Comparison of ENCODE assay signal across 21 cellular contexts in the genomic region with DNA sequence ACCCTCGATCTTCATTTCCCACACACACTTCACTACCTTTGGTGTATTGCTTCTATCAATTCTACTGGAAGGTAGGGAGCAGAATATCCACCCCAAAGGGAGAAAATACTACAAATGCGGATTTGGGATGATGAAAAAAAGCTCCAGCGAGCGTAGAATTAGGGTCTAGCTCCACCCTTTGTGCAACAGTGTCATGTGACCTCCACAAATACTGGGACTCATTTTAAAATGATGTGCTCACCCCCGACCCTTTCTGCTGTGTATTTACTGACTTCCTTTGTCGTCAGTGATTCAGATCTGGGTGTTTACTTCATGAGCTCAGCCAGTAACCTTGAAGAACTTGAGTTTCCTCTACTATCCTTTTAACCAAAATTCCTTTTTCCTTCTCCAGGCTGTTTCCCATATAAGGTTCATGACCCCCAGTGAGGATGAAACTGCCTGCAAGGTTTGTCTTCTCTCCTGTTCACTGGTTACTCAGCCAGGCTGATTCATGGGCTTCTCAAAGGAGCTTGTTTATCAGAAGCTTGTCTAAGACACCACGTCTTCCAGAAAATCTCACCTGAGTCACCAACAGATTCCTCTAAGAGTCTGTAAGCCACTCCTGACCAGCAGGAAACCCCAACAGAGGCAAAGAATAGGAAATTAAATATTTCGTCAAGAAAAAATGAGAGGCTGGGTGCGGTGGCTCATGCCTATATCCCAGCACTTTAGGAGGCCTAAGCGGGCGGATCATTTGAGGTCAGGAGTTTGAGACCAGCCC. TPM values are rescaled to one million over a fixed set of nuclear protein-coding genes. Genes with fewer than 3 reads are reported as not detected.
DNase-seq lines count a peak whose midpoint lies in the region; ATAC-seq, FAIRE-seq and TF ChIP-seq lines count a peak whose summit lies in the region.
"Had no signal": no experiment of that assay in that cellular context is flagged by ENCODE, and none has a peak within 500 bp of the region (broad histone marks: within the 10 kb centered on the region; RNA-seq: fewer than 3 reads in every experiment).

No MANE protein-coding gene starts in this region.

- TF ChIP-seq CTCF in bronchial epithelial cell (IDR thresholded peaks at IDR 0.05; ENCODE audit: insufficient read depth, low read length, severe bottlenecking) = no peak
- TF ChIP-seq CTCF in CD14-positive monocyte (IDR thresholded peaks at IDR 0.05) = no peak

- no peak overlapping the region for H3K27ac Mint-ChIP-seq in activated T-cell treated with anti-CD3 and anti-CD28 coated beads, Interleukin-2, amount 50 U/mL, for 24 hours
- H3K27ac Mint-ChIP-seq in CD14-positive monocyte = no peak overlapping the region

- no peaks in the 10 kb centered on the region for H3K9me3 Mint-ChIP-seq in activated T-cell treated with anti-CD3 and anti-CD28 coated beads, Interleukin-2, amount 50 U/mL, for 24 hours
- peaks cover 0 to 13% (median 3%) of the 10 kb centered on the region in 7 donors for H3K9me3 Mint-ChIP-seq in CD14-positive monocyte

- intact Hi-C loops in CD14-positive monocyte (cut with micrococcal nuclease) = no loop called here

- peaks cover 3% of the 10 kb centered on the region for H3K27me3 Mint-ChIP-seq in activated T-cell treated with anti-CD3 and anti-CD28 coated beads, Interleukin-2, amount 50 U/mL, for 24 hours
- H3K27me3 Mint-ChIP-seq in CD14-positive monocyte (ENCODE audit: low read depth in 3 of 3) = peaks cover 1 to 4% (median 2%) of the 10 kb centered on the region in 3 donors

- DNase-seq in Daoy (ENCODE audit: low read depth) (peak; percentile 61), RKO (ENCODE audit: low spot score) (peak; percentile 40), bronchial epithelial cell (ENCODE audit: low read depth) (peak; percentile 60), islet precursor cell (peak; percentile 66), CD14-positive monocyte (ENCODE audit: low spot score) (no peak)
- DNase-seq in activated T-cell treated with anti-CD3 and anti-CD28 coated beads, Interleukin-2, amount 50 U/mL, for 24 hours = no peak
- DNase-seq in activated CD4-positive, alpha-beta T cell treated with anti-CD3 and anti-CD28 coated beads, Interleukin-2, amount 50 U/mL, for 48 hours = no peak
- DNase-seq: EL, GF-D8, NCI-H1092 treated with DMSO at 0.1 percent for 48 hours, NCI-H146, NCI-H2029 treated with DMSO at 0.1 percent for 48 hours, NCI-H226, NCI-H510A treated with DMSO at 0.1 percent for 48 hours, NCI-H748 treated with DMSO at 0.1 percent for 48 hours, SJCRH30 had no signal

- H3K4me3 ChIP-seq in bronchial epithelial cell (ENCODE audit: low read depth, low read length) = no peak overlapping the region
- H3K4me3 ChIP-seq: SJCRH30 had no signal

- no peak for FAIRE-seq in bronchial epithelial cell (lab: Jason Lieb, UNC)
- FAIRE-seq: H54 had no signal

- H3K27me3 ChIP-seq in bronchial epithelial cell (ENCODE audit: control insufficient read depth, insufficient read depth, low read length) = no peaks in the 10 kb centered on the region
- H3K27me3 ChIP-seq: SJCRH30 had no signal

- H3K36me3 Mint-ChIP-seq in activated T-cell treated with anti-CD3 and anti-CD28 coated beads, Interleukin-2, amount 50 U/mL, for 24 hours (ENCODE audit: low read depth) = no peaks in the 10 kb centered on the region
- H3K36me3 Mint-ChIP-seq in CD14-positive monocyte = no peaks in the 10 kb centered on the region

- H3K4me1 Mint-ChIP-seq in activated T-cell treated with anti-CD3 and anti-CD28 coated beads, Interleukin-2, amount 50 U/mL, for 24 hours (ENCODE audit: low read depth) = no peaks in the 10 kb centered on the region
- no peaks in the 10 kb centered on the region for H3K4me1 Mint-ChIP-seq in CD14-positive monocyte

- no peak for ATAC-seq in GM19328 (IDR thresholded peaks at IDR 0.05; ENCODE audit: unreplicated experiment)

- H3K4me3 Mint-ChIP-seq in activated T-cell treated with anti-CD3 and anti-CD28 coated beads, Interleukin-2, amount 50 U/mL, for 24 hours = no peak overlapping the region
- H3K4me3 Mint-ChIP-seq in CD14-positive monocyte = no peak overlapping the region

- no peaks in the 10 kb centered on the region for H3K36me3 ChIP-seq in bronchial epithelial cell (ENCODE audit: control insufficient read depth, insufficient read depth, low read length)
- H3K36me3 ChIP-seq: SJCRH30 had no signal

RNA-seq across cellular contexts. Expression of gene PAX1, which starts 39.6 kb away (rescaled TPM):
- under 0.01 and 0.12 TPM in 2 replicates for total RNA-seq in Daoy (2014; rRNA removed; shearing (Covaris generic))
- total RNA-seq in bronchial epithelial cell = not detected in 2 replicates
- polyA plus RNA-seq in CD14-positive monocyte = not detected
- total RNA-seq: A172, LHCN-M2, SJCRH30 had no signal
- polyA plus RNA-seq: AG04450 had no signal

Comparison
In these comparisons a context has a peak if more than half of its experiments do, and no peak if none do; other contexts are left out.
1. DNase-seq: peak in Daoy (single experiment), RKO (single experiment), bronchial epithelial cell (single experiment) and islet precursor cell (single experiment); none in activated T-cell treated with anti-CD3 and anti-CD28 coated beads, Interleukin-2, amount 50 U/mL, for 24 hours (single experiment), CD14-positive monocyte (single experiment) and activated CD4-positive, alpha-beta T cell treated with anti-CD3 and anti-CD28 coated beads, Interleukin-2, amount 50 U/mL, for 48 hours (0 of 2).